1 cellular context compared by ENCODE assay signal in genomic region chr21:45551316-45551715, GRCh38.
TF ChIP-seq lines count a peak whose summit lies in the region.

No MANE protein-coding gene starts in this region.

TF ChIP-seq in GM12878, 131 proteins besides CTCF, POLR2A, EP300 and RAD21 (continued from another document):
- peak; percentile 29 for TF ChIP-seq PKNOX1 (IDR thresholded peaks at IDR 0.05)
